ENCODE assay signal across 8 cellular contexts in genomic region chr2:177161741-177162440, GRCh38. TPM values are rescaled to one million over a fixed set of nuclear protein-coding genes. Genes with fewer than 3 reads are reported as not detected.
DNase-seq lines count a peak whose midpoint lies in the region; ATAC-seq and TF ChIP-seq lines count a peak whose summit lies in the region.

No MANE protein-coding gene starts in this region.

- H3K9me3 Mint-ChIP-seq in activated CD8-positive, alpha-beta T cell treated with anti-CD3 and anti-CD28 coated beads, Interleukin-2, amount 10 ng/mL, durations not matched to agents 7 days and 5 days (ENCODE audit: insufficient read depth) = no peaks in the 10 kb centered on the region

- WGBS in lower leg skin, 2 donors = 30 to 35% methylated on average over 12 of the region's 12 CpGs

- intact Hi-C loops in left colon (cut with DNase I, micrococcal nuclease) (loop anchor here (10.0 kb wide), 4 partner anchors 103 to 253 kb away; partner anchors contain the start of gene NFE2L2 (in 1 of the 2)), lower leg skin (cut with DNase I; ENCODE audit: low total_unique reads) (loop anchor here (5.0 to 10.0 kb wide), 2 partner anchors 170 to 253 kb away; no protein-coding TSS in a partner anchor)

- no peak for TF ChIP-seq POLR2A in lower leg skin (IDR thresholded peaks at IDR 0.05)

- peak; percentile 37 for ATAC-seq in activated CD8-positive, alpha-beta T cell treated with anti-CD3 and anti-CD28 coated beads, Interleukin-2, amount 10 ng/mL, durations not matched to agents 7 days and 5 days
- peak; percentile 7 for ATAC-seq in left colon
- no peak for ATAC-seq in HG03378 (IDR thresholded peaks at IDR 0.05; ENCODE audit: unreplicated experiment)

- TF ChIP-seq CTCF in lower leg skin (IDR thresholded peaks at IDR 0.05) = no peak

- H3K27me3 Mint-ChIP-seq in activated CD8-positive, alpha-beta T cell treated with anti-CD3 and anti-CD28 coated beads, Interleukin-2, amount 10 ng/mL, durations not matched to agents 7 days and 5 days (ENCODE audit: low read depth) = peaks cover 10% of the 10 kb centered on the region

- H3K4me1 Mint-ChIP-seq in activated CD8-positive, alpha-beta T cell treated with anti-CD3 and anti-CD28 coated beads, Interleukin-2, amount 10 ng/mL, durations not matched to agents 7 days and 5 days (ENCODE audit: low read depth) = peaks cover 15% of the 10 kb centered on the region

- POLR2A ChIA-PET in activated CD8-positive, alpha-beta T cell treated with anti-CD3 and anti-CD28 coated beads, Interleukin-2, amount 10 ng/mL, durations not matched to agents 7 days and 5 days (lab: Charles Lee) = no interaction called here

- no peak overlapping the region for H3K27ac Mint-ChIP-seq in activated CD8-positive, alpha-beta T cell treated with anti-CD3 and anti-CD28 coated beads, Interleukin-2, amount 10 ng/mL, durations not matched to agents 7 days and 5 days

- no peaks in the 10 kb centered on the region for H3K36me3 Mint-ChIP-seq in activated CD8-positive, alpha-beta T cell treated with anti-CD3 and anti-CD28 coated beads, Interleukin-2, amount 10 ng/mL, durations not matched to agents 7 days and 5 days (ENCODE audit: low read depth)

- H3K4me3 Mint-ChIP-seq in activated CD8-positive, alpha-beta T cell treated with anti-CD3 and anti-CD28 coated beads, Interleukin-2, amount 10 ng/mL, durations not matched to agents 7 days and 5 days = no peak overlapping the region

- no peak overlapping the region for H3K4me3 ChIP-seq in lower leg skin (ENCODE audit: low read depth, poor library complexity, severe bottlenecking)

- peak; percentile 22 to 28 for DNase-seq in activated CD4-positive, alpha-beta T cell treated with anti-CD3 and anti-CD28 coated beads for 4 hours
- DNase-seq in activated CD4-positive, alpha-beta T cell treated with anti-CD3 and anti-CD28 coated beads, Interleukin-2, amount 50 U/mL, for 48 hours = no peak
- peak; percentile 51 for DNase-seq in M059J (ENCODE audit: low read depth)
- peak; percentile 56 for DNase-seq in activated CD8-positive, alpha-beta T cell treated with anti-CD3 and anti-CD28 coated beads, Interleukin-2, amount 10 ng/mL, durations not matched to agents 7 days and 5 days
- DNase-seq in left colon = no peak
- DNase-seq in hippocampal formation (lab: John Stamatoyannopoulos, UW) = no peak
- DNase-seq in lower leg skin (ENCODE audit: low spot score in 2 of 2) = no peak

- CTCF ChIA-PET in activated CD8-positive, alpha-beta T cell treated with anti-CD3 and anti-CD28 coated beads, Interleukin-2, amount 10 ng/mL, durations not matched to agents 7 days and 5 days (lab: Charles Lee) = interaction anchor here (0.6 to 7.7 kb wide), 20 partner anchors 8 to 1035 kb away, joined by 3 to 97 read pairs (median 4); partner anchors contain the start of gene NFE2L2

RNA-seq across cellular contexts. Expression of gene HNRNPA3, which starts 50.7 kb away (rescaled TPM):
- total RNA-seq in M059J (2014; rRNA removed; shearing (Covaris generic)) = 28.6 and 61.6 TPM in 2 replicates
- total RNA-seq in activated CD8-positive, alpha-beta T cell treated with anti-CD3 and anti-CD28 coated beads, Interleukin-2, amount 10 ng/mL, durations not matched to agents 7 days and 5 days = 100 to 1,000 TPM; 329 to 350 TPM
- total RNA-seq in left colon = 100 to 1,000 TPM; 107 to 177 TPM
- 10 to 100 TPM; 32.6 to 55.9 (median 47.4) TPM for total RNA-seq in lower leg skin

Comparison
In these comparisons a context has a peak if more than half of its experiments do, and no peak if none do; other contexts are left out.
1. DNase-seq: peak in activated CD4-positive, alpha-beta T cell treated with anti-CD3 and anti-CD28 coated beads for 4 hours (2 of 2), M059J (single experiment) and activated CD8-positive, alpha-beta T cell treated with anti-CD3 and anti-CD28 coated beads, Interleukin-2, amount 10 ng/mL, durations not matched to agents 7 days and 5 days (single experiment); none in activated CD4-positive, alpha-beta T cell treated with anti-CD3 and anti-CD28 coated beads, Interleukin-2, amount 50 U/mL, for 48 hours (0 of 2), left colon (0 of 2), hippocampal formation (0 of 2) and lower leg skin (0 of 2).